In the genomic region with DNA sequence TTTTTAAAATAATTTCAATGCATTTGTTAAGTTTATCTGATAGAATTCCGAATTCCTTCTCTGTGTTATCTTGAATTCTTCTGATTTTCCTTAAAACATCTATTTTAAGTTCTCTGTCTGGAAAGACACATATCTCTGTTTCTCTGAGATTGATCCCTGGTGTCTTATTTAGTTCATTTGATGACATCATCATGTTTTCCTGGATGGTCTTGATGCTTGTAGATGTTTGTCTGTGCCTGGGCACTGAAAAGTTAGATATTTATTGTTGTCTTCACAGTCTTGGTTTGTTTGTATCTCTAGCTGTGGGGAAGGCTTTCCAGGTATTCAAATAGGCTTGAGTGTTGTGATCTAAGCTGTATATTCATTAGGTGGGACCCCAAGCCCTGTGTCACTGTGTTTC, we compare ENCODE assay signal across 8 cellular contexts.
"Had no signal": no experiment of that assay in that cellular context is flagged by ENCODE, and none has a peak within 500 bp of the region (broad histone marks: within the 10 kb centered on the region; RNA-seq: fewer than 3 reads in every experiment).

No MANE protein-coding gene starts in this region.

- H3K4me3 ChIP-seq: GM12878 had no signal

- ATAC-seq: GM12878 had no signal

- FAIRE-seq: G401.6, GM12878, GM12891, GM12892, GM18507, GM19239 had no signal

- DNase-seq: GDM1, GF-D8 had no signal
